Comparison of ENCODE assay signal across 21 cellular contexts in genomic region chr7:88147949-88148348, GRCh38.
DNase-seq lines count a peak whose midpoint lies in the region; ATAC-seq and TF ChIP-seq lines count a peak whose summit lies in the region.
"Had no signal": no experiment of that assay in that cellular context is flagged by ENCODE, and none has a peak within 500 bp of the region (broad histone marks: within the 10 kb centered on the region; RNA-seq: fewer than 3 reads in every experiment).

No MANE protein-coding gene starts in this region.

- no peaks in the 10 kb centered on the region for H3K36me3 Mint-ChIP-seq in activated T-cell treated with anti-CD3 and anti-CD28 coated beads, Interleukin-2, amount 50 U/mL, for 72 hours (ENCODE audit: insufficient read depth in 2 of 2)
- no peaks in the 10 kb centered on the region for H3K36me3 Mint-ChIP-seq in progenitor cell of endocrine pancreas (ENCODE audit: insufficient read depth)

- H3K36me3 ChIP-seq in BE2C, result no peaks in the 10 kb centered on the region; the same call in 1 of the 2 replicates
- H3K36me3 ChIP-seq: SJSA1 had no signal

- H3K27me3 ChIP-seq in BE2C, result no peaks in the 10 kb centered on the region
- H3K27me3 ChIP-seq: SJSA1 had no signal

- peak overlapping the region; percentile 3 for H3K27ac Mint-ChIP-seq in activated T-cell treated with anti-CD3 and anti-CD28 coated beads, Interleukin-2, amount 50 U/mL, for 72 hours
- peak overlapping the region; percentile 35 for H3K27ac Mint-ChIP-seq in progenitor cell of endocrine pancreas
- H3K27ac Mint-ChIP-seq: IgD-negative memory B cell had no signal

- TF ChIP-seq CTCF in progenitor cell of endocrine pancreas (IDR thresholded peaks at IDR 0.05; ENCODE audit: unreplicated experiment) (no peak), BE2C (IDR thresholded peaks at IDR 0.05; ENCODE audit: low read depth, low read length) (no peak)

- no peaks in the 10 kb centered on the region for H3K9me3 ChIP-seq in BE2C
- H3K9me3 ChIP-seq: SJSA1 had no signal

- H3K4me1 Mint-ChIP-seq in activated T-cell treated with anti-CD3 and anti-CD28 coated beads, Interleukin-2, amount 50 U/mL, for 72 hours (ENCODE audit: low read depth), result no peaks in the 10 kb centered on the region
- peaks cover 26% of the 10 kb centered on the region for H3K4me1 Mint-ChIP-seq in progenitor cell of endocrine pancreas (ENCODE audit: low read depth)
- H3K4me1 Mint-ChIP-seq: IgD-negative memory B cell had no signal

- no peak overlapping the region for H3K4me3 ChIP-seq in BE2C (ENCODE audit: low read depth, low read length)
- H3K4me3 ChIP-seq: SJSA1 had no signal

- intact Hi-C loops in left ventricle myocardium superior (cut with micrococcal nuclease), result no loop called here

- no peak for DNase-seq in activated T-cell treated with anti-CD3 and anti-CD28 coated beads, Interleukin-2, amount 50 U/mL, for 72 hours
- no peak for DNase-seq in activated T-cell treated with anti-CD3 and anti-CD28 coated beads, Interleukin-2, amount 50 U/mL, for 1 hour
- peak; percentile 87 for DNase-seq in OCI-M1 (lab: John Stamatoyannopoulos, UW)
- no peak for DNase-seq in left ventricle myocardium superior
- DNase-seq in progenitor cell of endocrine pancreas (ENCODE audit: low spot score, unreplicated experiment), result no peak
- no peak for DNase-seq in BE2C
- DNase-seq: 8988T, ACHN, Calu3, NCI-H1048, NCI-H1417, NCI-H187, NCI-H2081 treated with DMSO at 0.1 percent for 48 hours, NCI-H2171, NCI-H226, NCI-H510A, NCI-H69 had no signal

- no peak overlapping the region for H3K4me3 Mint-ChIP-seq in activated T-cell treated with anti-CD3 and anti-CD28 coated beads, Interleukin-2, amount 50 U/mL, for 72 hours
- H3K4me3 Mint-ChIP-seq in progenitor cell of endocrine pancreas (ENCODE audit: low read depth), result no peak overlapping the region
- H3K4me3 Mint-ChIP-seq: IgD-negative memory B cell had no signal

- no peaks in the 10 kb centered on the region for H3K4me1 ChIP-seq in BE2C
- H3K4me1 ChIP-seq: SJSA1 had no signal

- H3K27me3 Mint-ChIP-seq in activated T-cell treated with anti-CD3 and anti-CD28 coated beads, Interleukin-2, amount 50 U/mL, for 72 hours (ENCODE audit: low read depth), result no peaks in the 10 kb centered on the region
- peaks cover 1% of the 10 kb centered on the region for H3K27me3 Mint-ChIP-seq in progenitor cell of endocrine pancreas
- H3K27me3 Mint-ChIP-seq: IgD-negative memory B cell had no signal

- no peaks in the 10 kb centered on the region for H3K9me3 Mint-ChIP-seq in activated T-cell treated with anti-CD3 and anti-CD28 coated beads, Interleukin-2, amount 50 U/mL, for 72 hours
- no peaks in the 10 kb centered on the region for H3K9me3 Mint-ChIP-seq in progenitor cell of endocrine pancreas (ENCODE audit: low read depth)
- H3K9me3 Mint-ChIP-seq: IgD-negative memory B cell had no signal

- no peak for ATAC-seq in activated T-cell treated with anti-CD3 and anti-CD28 coated beads, Interleukin-2, amount 50 U/mL, for 72 hours (replicated peaks in 1 of 2)
- ATAC-seq in left ventricle myocardium superior (peak; percentile 93), HG02763 (IDR thresholded peaks at IDR 0.05; ENCODE audit: unreplicated experiment) (no peak)
- ATAC-seq: HCT116 had no signal
